In genomic region chr14:41817626-41818025, GRCh38 we compare ENCODE assay signal across 2 cellular contexts.
TF ChIP-seq lines count a peak whose summit lies in the region.

No MANE protein-coding gene starts in this region.

TF ChIP-seq in IMR-90, 13 proteins besides CTCF, POLR2A, EP300 and RAD21:
- no peak for TF ChIP-seq BHLHE40 (IDR thresholded peaks at IDR 0.05; ENCODE audit: low read depth, low read length)
- TF ChIP-seq MXI1 (IDR thresholded peaks at IDR 0.05; ENCODE audit: borderline replicate concordance, low read depth, low read length) = no peak
- TF ChIP-seq SMC3 (IDR thresholded peaks at IDR 0.05; ENCODE audit: low read depth, low read length) = no peak
- TF ChIP-seq USF2 (IDR thresholded peaks at IDR 0.05; ENCODE audit: low read depth, low read length) = no peak
- TF ChIP-seq MAZ (IDR thresholded peaks at IDR 0.05; ENCODE audit: borderline replicate concordance, low read depth, low read length) = no peak
- no peak for TF ChIP-seq ELK1 (IDR thresholded peaks at IDR 0.05; ENCODE audit: borderline replicate concordance, low read depth, low read length)
- TF ChIP-seq RCOR1 (IDR thresholded peaks at IDR 0.05; ENCODE audit: insufficient replicate concordance, low read length) = no peak
- no peak for TF ChIP-seq NFE2L2 (IDR thresholded peaks at IDR 0.05; ENCODE audit: low read depth, low read length)
- TF ChIP-seq MAFK (IDR thresholded peaks at IDR 0.05; ENCODE audit: low read depth, low read length) = no peak
- TF ChIP-seq CHD1 (IDR thresholded peaks at IDR 0.05; ENCODE audit: low read depth, low read length) = no peak
- TF ChIP-seq FOS (IDR thresholded peaks at IDR 0.05; ENCODE audit: low read depth, low read length) = no peak
- no peak for TF ChIP-seq CEBPB (IDR thresholded peaks at IDR 0.05; ENCODE audit: low read depth, low read length)
- no peak for TF ChIP-seq RFX5 (IDR thresholded peaks at IDR 0.05; ENCODE audit: low read depth, low read length)

TF ChIP-seq in H1, 55 proteins besides CTCF, POLR2A, EP300 and RAD21:
- no peak for TF ChIP-seq BRCA1 (IDR thresholded peaks at IDR 0.05; ENCODE audit: low read depth, low read length)
- no peak for TF ChIP-seq PHF8 (conservative IDR thresholded peaks at IDR 0.05; ENCODE audit: low read depth, low read length)
- no peak for TF ChIP-seq CREB1 (IDR thresholded peaks at IDR 0.05)
- no peak for TF ChIP-seq ZNF274 (IDR thresholded peaks at IDR 0.05; ENCODE audit: borderline replicate concordance, extremely low read depth, low read length)
- TF ChIP-seq POLR2AphosphoS5 (IDR thresholded peaks at IDR 0.05; ENCODE audit: low read depth, low read length) = no peak
- TF ChIP-seq SAP30 (IDR thresholded peaks at IDR 0.05; ENCODE audit: insufficient read depth, insufficient replicate concordance, low read length) = no peak
- no peak for TF ChIP-seq TAF7 (optimal IDR thresholded peaks at IDR 0.05; ENCODE audit: borderline replicate concordance, low read depth, low read length)
